10 cellular contexts compared by ENCODE assay signal in the genomic region with DNA sequence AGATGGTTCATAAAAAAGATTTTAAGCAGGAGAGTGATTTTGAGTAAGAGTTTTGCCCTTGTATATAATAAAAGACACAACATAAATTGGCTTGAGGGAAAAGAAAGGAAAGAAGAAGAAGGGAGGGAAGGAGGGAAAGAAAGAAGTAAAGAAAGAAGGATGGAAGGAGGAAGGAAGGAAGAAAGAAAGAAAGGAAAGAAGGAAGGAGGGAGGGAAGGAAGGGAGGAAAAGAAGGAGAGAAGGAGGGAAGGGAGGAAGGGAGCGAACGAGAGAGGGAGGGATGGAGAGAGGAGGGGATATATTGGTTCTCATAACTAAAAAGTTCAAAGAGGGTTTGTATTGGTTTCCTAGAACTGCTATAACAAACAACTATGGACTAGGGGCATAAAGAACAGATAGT.
"Had no signal": no experiment of that assay in that cellular context is flagged by ENCODE, and none has a peak within 500 bp of the region (broad histone marks: within the 10 kb centered on the region; RNA-seq: fewer than 3 reads in every experiment).

No MANE protein-coding gene starts in this region.

- H3K9me3 ChIP-seq: HAP-1 had no signal

- ATAC-seq: GM23338, HCT116 had no signal

- H3K4me1 ChIP-seq: HAP-1 had no signal

- H3K4me3 Mint-ChIP-seq: GM23338, H9, HFFc6 had no signal

- H3K4me3 ChIP-seq: GM23248, GM23338, HAP-1 had no signal

- H3K4me2 ChIP-seq: GM23338 had no signal

- DNase-seq: GM23248, GOT3, H7, H9, HCEC 1CT, HFFc6 had no signal

- H3K27ac ChIP-seq: GM23248 had no signal

- FAIRE-seq: H54 had no signal

- H3K9me3 Mint-ChIP-seq: GM23338, H9, HFFc6 had no signal

- H3K9ac ChIP-seq: GM23248 had no signal

- H3K27ac Mint-ChIP-seq: GM23338, H9, HFFc6 had no signal

- H3K36me3 ChIP-seq: HAP-1 had no signal

- H2AFZ ChIP-seq: GM23248, GM23338 had no signal
